In genomic region chrX:100477468-100477867, GRCh38 we compare ENCODE assay signal across 36 cellular contexts.
"Had no signal": no experiment of that assay in that cellular context is flagged by ENCODE, and none has a peak within 500 bp of the region (broad histone marks: within the 10 kb centered on the region; RNA-seq: fewer than 3 reads in every experiment).

No MANE protein-coding gene starts in this region.

- DNase-seq: activated CD4-positive, alpha-beta T cell treated with anti-CD3 and anti-CD28 coated beads for 36 hours; activated CD4-positive, alpha-beta T cell treated with anti-CD3 and anti-CD28 coated beads, Interleukin-2, amount 10 ng/mL, durations not matched to agents 7 days and 5 days; activated CD4-positive, alpha-beta T cell treated with anti-CD3 and anti-CD28 coated beads, Interleukin-2, amount 50 U/mL, for 48 hours; activated CD8-positive, alpha-beta T cell treated with anti-CD3 and anti-CD28 coated beads, Interleukin-2, amount 10 ng/mL, durations not matched to agents 7 days and 5 days; activated gamma-delta T cell; activated naive CD4-positive, alpha-beta T cell treated with Interleukin-2 at 50 U/mL for 16 hours; activated naive CD8-positive, alpha-beta T cell treated with anti-CD3 and anti-CD28 coated beads, Interleukin-2, amount 10 ng/mL, durations not matched to agents 7 days and 5 days; activated T-cell treated with anti-CD3 and anti-CD28 coated beads, Interleukin-2, amount 50 U/mL, for 24 hours; amygdala; Kasumi-1; KBM-7; MG63; MV-4-11; NCI-H1092; NCI-H1436 treated with DMSO at 0.1 percent for 48 hours; NCI-H187; NCI-H2029 treated with DMSO at 0.1 percent for 48 hours; NCI-H2107; NCI-H2171; NCI-H510A; NCI-H526; NCI-H748 treated with DMSO at 0.1 percent for 48 hours; NK-92 treated with Interleukin-12 subunit alpha and Interleukin-12 subunit beta, amount 100 ng/mL, for 24 hours; PC-3; Peyer's patch; SHP77; SJCRH30; T1000 had no signal

- H3K4me3 ChIP-seq: MG63, Peyer's patch, SJCRH30, SK-N-MC had no signal

- H3K27me3 Mint-ChIP-seq: activated CD4-positive, alpha-beta T cell treated with anti-CD3 and anti-CD28 coated beads for 36 hours; activated CD4-positive, alpha-beta T cell treated with anti-CD3 and anti-CD28 coated beads, Interleukin-2, amount 10 ng/mL, durations not matched to agents 7 days and 5 days; activated naive CD4-positive, alpha-beta T cell treated with anti-CD3 and anti-CD28 coated beads, Interleukin-2, amount 50 U/mL, for 24 hours; brain had no signal

- H3K9me3 Mint-ChIP-seq: activated CD4-positive, alpha-beta T cell treated with anti-CD3 and anti-CD28 coated beads, Interleukin-2, amount 10 ng/mL, durations not matched to agents 7 days and 5 days; activated naive CD8-positive, alpha-beta T cell treated with anti-CD3 and anti-CD28 coated beads, Interleukin-2, amount 10 ng/mL, durations not matched to agents 7 days and 5 days; activated T-cell treated with anti-CD3 and anti-CD28 coated beads, Interleukin-2, amount 50 U/mL, for 24 hours; activated T-helper 2 cell treated with anti-CD3 and anti-CD28 coated beads, Interferon-gamma antibody, Interleukin-2, Interleukin-4, amounts not matched to agents 10 μg/mL and 5 μg/mL and 100 μg/mL, durations not matched to agents 14 hours and 24 hours and 36 hours had no signal

- H3K9me3 ChIP-seq: MG63, Peyer's patch, SJCRH30 had no signal

- H3K4me3 Mint-ChIP-seq: activated CD4-positive, alpha-beta T cell treated with anti-CD3 and anti-CD28 coated beads for 36 hours; activated CD4-positive, alpha-beta T cell treated with anti-CD3 and anti-CD28 coated beads, Interleukin-2, amount 10 ng/mL, durations not matched to agents 7 days and 5 days; activated CD8-positive, alpha-beta T cell treated with anti-CD3 and anti-CD28 coated beads, Interleukin-2, amount 10 ng/mL, durations not matched to agents 7 days and 5 days; activated naive CD4-positive, alpha-beta T cell treated with anti-CD3 and anti-CD28 coated beads, Interleukin-2, amount 50 U/mL, for 24 hours; activated naive CD8-positive, alpha-beta T cell treated with anti-CD3 and anti-CD28 coated beads, Interleukin-2, amount 10 ng/mL, durations not matched to agents 7 days and 5 days; activated T-cell treated with anti-CD3 and anti-CD28 coated beads, Interleukin-2, amount 50 U/mL, for 24 hours; brain; IgD-negative memory B cell; WTC11 had no signal

- H3K4me1 ChIP-seq: Peyer's patch, SJCRH30 had no signal

- H3K36me3 ChIP-seq: MG63, Peyer's patch, SJCRH30 had no signal

- H3K27me3 ChIP-seq: MG63, Peyer's patch, SJCRH30 had no signal

- H3K27ac ChIP-seq: Peyer's patch, RWPE1, SJCRH30, SK-N-MC had no signal

- H3K36me3 Mint-ChIP-seq: activated naive CD4-positive, alpha-beta T cell treated with anti-CD3 and anti-CD28 coated beads, Interleukin-2, amount 50 U/mL, for 24 hours; activated naive CD8-positive, alpha-beta T cell treated with anti-CD3 and anti-CD28 coated beads, Interleukin-2, amount 10 ng/mL, durations not matched to agents 7 days and 5 days; brain; WTC11 had no signal

- ATAC-seq: activated CD4-positive, alpha-beta T cell treated with anti-CD3 and anti-CD28 coated beads for 36 hours; activated CD4-positive, CD25-positive, alpha-beta regulatory T cell treated with anti-CD3 and anti-CD28 coated beads, Interleukin-2, amount 50 U/mL, for 24 hours; activated CD8-positive, alpha-beta T cell treated with anti-CD3 and anti-CD28 coated beads, Interleukin-2, amount 10 ng/mL, durations not matched to agents 7 days and 5 days; PC-3; WTC11 had no signal

- H3K27ac Mint-ChIP-seq: activated CD4-positive, alpha-beta T cell treated with anti-CD3 and anti-CD28 coated beads for 36 hours; activated CD4-positive, alpha-beta T cell treated with anti-CD3 and anti-CD28 coated beads, Interleukin-2, amount 10 ng/mL, durations not matched to agents 7 days and 5 days; activated CD8-positive, alpha-beta T cell treated with anti-CD3 and anti-CD28 coated beads, Interleukin-2, amount 10 ng/mL, durations not matched to agents 7 days and 5 days; activated naive CD4-positive, alpha-beta T cell treated with anti-CD3 and anti-CD28 coated beads, Interleukin-2, amount 50 U/mL, for 24 hours; activated naive CD8-positive, alpha-beta T cell treated with anti-CD3 and anti-CD28 coated beads, Interleukin-2, amount 10 ng/mL, durations not matched to agents 7 days and 5 days; activated T-cell treated with anti-CD3 and anti-CD28 coated beads, Interleukin-2, amount 50 U/mL, for 24 hours; activated T-helper 2 cell treated with anti-CD3 and anti-CD28 coated beads, Interferon-gamma antibody, Interleukin-2, Interleukin-4, amounts not matched to agents 10 μg/mL and 5 μg/mL and 100 μg/mL, durations not matched to agents 14 hours and 24 hours and 36 hours; IgD-negative memory B cell; WTC11 had no signal

- H3K4me1 Mint-ChIP-seq: activated CD4-positive, alpha-beta T cell treated with anti-CD3 and anti-CD28 coated beads for 36 hours; activated CD4-positive, alpha-beta T cell treated with anti-CD3 and anti-CD28 coated beads, Interleukin-2, amount 10 ng/mL, durations not matched to agents 7 days and 5 days; activated naive CD4-positive, alpha-beta T cell treated with anti-CD3 and anti-CD28 coated beads, Interleukin-2, amount 50 U/mL, for 24 hours; activated naive CD8-positive, alpha-beta T cell treated with anti-CD3 and anti-CD28 coated beads, Interleukin-2, amount 10 ng/mL, durations not matched to agents 7 days and 5 days; brain; IgD-negative memory B cell had no signal
